17 cellular contexts compared by ENCODE assay signal in the genomic region with DNA sequence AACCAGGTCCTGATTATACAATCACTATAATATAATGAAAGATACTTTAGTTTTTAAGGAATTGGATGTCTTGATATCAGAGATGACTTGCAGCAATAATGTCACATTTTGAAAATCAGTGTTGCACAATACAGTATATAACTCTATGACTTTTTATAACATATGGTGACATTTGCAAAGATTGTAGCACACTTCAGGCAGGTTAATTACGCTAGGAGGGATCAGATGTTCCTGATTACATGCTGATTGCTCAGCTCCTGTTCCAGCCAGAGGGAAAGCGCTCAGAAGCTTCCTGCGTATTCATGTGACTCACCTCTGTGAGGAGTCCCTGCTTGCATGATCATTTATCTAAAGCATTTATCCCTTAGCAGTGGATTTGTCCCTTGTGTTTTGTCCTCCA.
"Had no signal": no experiment of that assay in that cellular context is flagged by ENCODE, and none has a peak within 500 bp of the region (broad histone marks: within the 10 kb centered on the region; RNA-seq: fewer than 3 reads in every experiment).

No MANE protein-coding gene starts in this region.

- H3K4me1 ChIP-seq: esophagus squamous epithelium, heart left ventricle, left ventricle myocardium inferior, testis had no signal

- H3K4me3 Mint-ChIP-seq: activated CD8-positive, alpha-beta T cell treated with anti-CD3 and anti-CD28 coated beads for 36 hours; activated naive CD8-positive, alpha-beta T cell treated with anti-CD3 and anti-CD28 coated beads, Interleukin-2, amount 10 ng/mL, durations not matched to agents 7 days and 5 days; activated T-cell treated with anti-CD3 and anti-CD28 coated beads, Interleukin-2, amount 50 U/mL, for 72 hours; neural crest cell; stimulated activated naive CD8-positive, alpha-beta T cell treated with anti-CD3 and anti-CD28 coated beads, Interleukin-15, Interleukin-2, amounts not matched to agents 100 ng/mL and 50 ng/mL, for 24 hours had no signal

- H3K27me3 Mint-ChIP-seq: activated CD8-positive, alpha-beta T cell treated with anti-CD3 and anti-CD28 coated beads for 36 hours; activated naive CD8-positive, alpha-beta T cell treated with anti-CD3 and anti-CD28 coated beads, Interleukin-2, amount 10 ng/mL, durations not matched to agents 7 days and 5 days; stimulated activated naive CD8-positive, alpha-beta T cell treated with anti-CD3 and anti-CD28 coated beads, Interleukin-15, Interleukin-2, amounts not matched to agents 100 ng/mL and 50 ng/mL, for 24 hours had no signal

- H3K9me3 ChIP-seq: esophagus squamous epithelium, heart left ventricle, left ventricle myocardium inferior, testis had no signal

- H3K9me3 Mint-ChIP-seq: activated CD8-positive, alpha-beta T cell treated with anti-CD3 and anti-CD28 coated beads for 36 hours; activated naive CD8-positive, alpha-beta T cell treated with anti-CD3 and anti-CD28 coated beads, Interleukin-2, amount 10 ng/mL, durations not matched to agents 7 days and 5 days; activated T-cell treated with anti-CD3 and anti-CD28 coated beads, Interleukin-2, amount 50 U/mL, for 72 hours; neural crest cell; stimulated activated naive CD8-positive, alpha-beta T cell treated with anti-CD3 and anti-CD28 coated beads, Interleukin-15, Interleukin-2, amounts not matched to agents 100 ng/mL and 50 ng/mL, for 24 hours had no signal

- H3K36me3 Mint-ChIP-seq: activated naive CD8-positive, alpha-beta T cell treated with anti-CD3 and anti-CD28 coated beads, Interleukin-2, amount 10 ng/mL, durations not matched to agents 7 days and 5 days had no signal

- H3K4me1 Mint-ChIP-seq: activated naive CD8-positive, alpha-beta T cell treated with anti-CD3 and anti-CD28 coated beads, Interleukin-2, amount 10 ng/mL, durations not matched to agents 7 days and 5 days; neural crest cell had no signal

- H3K27me3 ChIP-seq: esophagus squamous epithelium, heart left ventricle, testis had no signal

- H3K27ac ChIP-seq: esophagus squamous epithelium, heart left ventricle, left ventricle myocardium inferior, testis, VCaP had no signal

- ATAC-seq: activated CD8-positive, alpha-beta T cell treated with anti-CD3 and anti-CD28 coated beads for 36 hours; activated T-cell treated with anti-CD3 and anti-CD28 coated beads, Interleukin-2, amount 50 U/mL, for 72 hours; heart left ventricle had no signal

- H3K36me3 ChIP-seq: esophagus squamous epithelium, heart left ventricle, left ventricle myocardium inferior had no signal

- H3K4me3 ChIP-seq: esophagus squamous epithelium, heart left ventricle, left ventricle myocardium inferior, testis had no signal

- DNase-seq: activated CD4-positive, alpha-beta T cell treated with anti-CD3 and anti-CD28 coated beads for 4 hours; activated CD8-positive, alpha-beta memory T cell treated with anti-CD3 and anti-CD28 coated beads, Interleukin-2, amount 50 U/mL, for 4 hours; activated CD8-positive, alpha-beta T cell treated with anti-CD3 and anti-CD28 coated beads for 36 hours; activated naive CD8-positive, alpha-beta T cell treated with anti-CD3 and anti-CD28 coated beads, Interleukin-2, amount 10 ng/mL, durations not matched to agents 7 days and 5 days; activated T-cell treated with anti-CD3 and anti-CD28 coated beads, Interleukin-2, amount 50 U/mL, for 72 hours; anterior cingulate cortex; esophagus squamous epithelium; foreskin fibroblast; heart left ventricle; left ventricle myocardium inferior; stimulated activated CD4-positive, alpha-beta T cell treated with anti-CD3 and anti-CD28 coated beads, Interleukin-15, amount 100 ng/mL, for 24 hours; stimulated activated CD4-positive, alpha-beta T cell treated with anti-CD3 and anti-CD28 coated beads, Interleukin-4, amount 100 ng/mL, for 24 hours; T1000; testis had no signal

- H3K27ac Mint-ChIP-seq: activated CD8-positive, alpha-beta T cell treated with anti-CD3 and anti-CD28 coated beads for 36 hours; activated naive CD8-positive, alpha-beta T cell treated with anti-CD3 and anti-CD28 coated beads, Interleukin-2, amount 10 ng/mL, durations not matched to agents 7 days and 5 days; activated T-cell treated with anti-CD3 and anti-CD28 coated beads, Interleukin-2, amount 50 U/mL, for 72 hours; stimulated activated naive CD8-positive, alpha-beta T cell treated with anti-CD3 and anti-CD28 coated beads, Interleukin-15, Interleukin-2, amounts not matched to agents 100 ng/mL and 50 ng/mL, for 24 hours had no signal
